ENCODE assay signal across 9 cellular contexts in genomic region chr9:89426389-89426961, GRCh38.
DNase-seq lines count a peak whose midpoint lies in the region; ATAC-seq, FAIRE-seq and TF ChIP-seq lines count a peak whose summit lies in the region.
"Had no signal": no experiment of that assay in that cellular context is flagged by ENCODE, and none has a peak within 500 bp of the region (broad histone marks: within the 10 kb centered on the region; RNA-seq: fewer than 3 reads in every experiment).

No MANE protein-coding gene starts in this region.

- H3K36me3 ChIP-seq in DND-41 (ENCODE audit: insufficient read depth, low read length) = peaks cover 44% of the 10 kb centered on the region
- H3K36me3 ChIP-seq in pancreas = no peaks in the 10 kb centered on the region
- H3K36me3 ChIP-seq in H7 (replicated peaks; ENCODE audit: control insufficient read depth, insufficient read depth, low read length) = no peaks in the 10 kb centered on the region

- H4K20me1 ChIP-seq in DND-41 (ENCODE audit: insufficient read depth, low read length) = peaks cover 92% of the 10 kb centered on the region

- 77 to 80% methylated on average over 13 of the region's 13 CpGs for WGBS in pancreas, 2 donors

- H3K27ac ChIP-seq in DND-41 (ENCODE audit: low read length) (peak overlapping the region; percentile 52), angular gyrus (ENCODE audit: low read depth, low read length) (peak overlapping the region; percentile 94), pancreas (no peak overlapping the region)

- intact Hi-C loops in pancreas (cut with DNase I) (no loop called here), left ventricle myocardium superior (cut with micrococcal nuclease) (no loop called here)

- TF ChIP-seq CTCF in DND-41 (IDR thresholded peaks at IDR 0.05; ENCODE audit: borderline replicate concordance, extremely low read depth, low read length, poor library complexity, severe bottlenecking) = no peak
- TF ChIP-seq CTCF in pancreas (IDR thresholded peaks at IDR 0.05) = no peak

- peak; percentile 75 for ATAC-seq in DND-41 (ENCODE audit: insufficient read depth, low read depth)
- peak; percentile 75 for ATAC-seq in GM19372 (IDR thresholded peaks at IDR 0.05; ENCODE audit: low read depth, unreplicated experiment)
- ATAC-seq in HG03354 (IDR thresholded peaks at IDR 0.05; ENCODE audit: poor library complexity, severe bottlenecking, unreplicated experiment) = peak; percentile 81
- ATAC-seq in pancreas = no peak
- no peak for ATAC-seq in left ventricle myocardium superior
- ATAC-seq: HCT116 had no signal

- H3K4me1 ChIP-seq in DND-41 (ENCODE audit: insufficient read depth, low read length) (peaks cover 25% of the 10 kb centered on the region), pancreas (no peaks in the 10 kb centered on the region)

- H3K9me3 ChIP-seq in DND-41 (ENCODE audit: insufficient read depth, low read length, severe bottlenecking) = no peaks in the 10 kb centered on the region
- no peaks in the 10 kb centered on the region for H3K9me3 ChIP-seq in pancreas

- no peak for FAIRE-seq in pancreas (lab: Jason Lieb, UNC)

- H2AFZ ChIP-seq in DND-41 (ENCODE audit: low read depth, low read length) = no peak overlapping the region

- no peak overlapping the region for H3K9ac ChIP-seq in DND-41 (ENCODE audit: low read depth, low read length)

- DNase-seq in DND-41 = peak; percentile 58
- no peak for DNase-seq in pancreas
- no peak for DNase-seq in H7
- DNase-seq in ureter (ENCODE audit: low spot score) = no peak
- no peak for DNase-seq in left ventricle myocardium superior

- H3K27me3 ChIP-seq in DND-41 (ENCODE audit: insufficient read depth, low read length, poor library complexity) (no peaks in the 10 kb centered on the region), pancreas (no peaks in the 10 kb centered on the region), H7 (ENCODE audit: control insufficient read depth, insufficient read depth, low read length) (no peaks in the 10 kb centered on the region)

- no peak overlapping the region for H3K4me2 ChIP-seq in DND-41 (ENCODE audit: insufficient read depth, low read length)

- H3K79me2 ChIP-seq in DND-41 (ENCODE audit: insufficient read depth, low read length) = peaks cover 100% of the 10 kb centered on the region

- H3K4me3 ChIP-seq in DND-41 (ENCODE audit: low read depth in 1 of 2, low read length in 2 of 2) = no peak overlapping the region
- no peak overlapping the region for H3K4me3 ChIP-seq in pancreas
- H3K4me3 ChIP-seq in H7 (ENCODE audit: insufficient read depth, low read depth, low read length) = no peak overlapping the region

Comparison
In these comparisons a context has a peak if more than half of its experiments do, and no peak if none do; other contexts are left out.
1. ATAC-seq: peak in DND-41 (single experiment), GM19372 (single experiment) and HG03354 (single experiment); none in pancreas (0 of 4) and left ventricle myocardium superior (single experiment).
2. H3K27ac ChIP-seq: peak in DND-41 (single experiment) and angular gyrus (single experiment); none in pancreas (0 of 4).